In genomic region chr15:73991726-73992593, GRCh38 we compare ENCODE assay signal across 1 cellular context.
TF ChIP-seq lines count a peak whose summit lies in the region.

Gene STOML1 (minus strand): TSS chr15:73992295. CDS start chr15:73992223, 72 bp downstream.

TF ChIP-seq in HepG2, 621 proteins besides CTCF, POLR2A, EP300 and RAD21 (continued from another document and continues in another):
- no peak for TF ChIP-seq STAT6 (CRISPR knock-in tag; IDR thresholded peaks at IDR 0.05; ENCODE audit: borderline replicate concordance)
- TF ChIP-seq KMT2A (CRISPR knock-in tag; IDR thresholded peaks at IDR 0.05), result no peak
- 0 out of 2 replicates have a peak, but pooled peaks have one; percentile 27 for TF ChIP-seq ZNF691 (CRISPR knock-in tag; IDR thresholded peaks at IDR 0.05; ENCODE audit: borderline replicate concordance, low read depth)
- no peak for TF ChIP-seq PCBP1 (IDR thresholded peaks at IDR 0.05; ENCODE audit: borderline replicate concordance, low read depth, low read length)
- TF ChIP-seq ZHX2 (IDR thresholded peaks at IDR 0.05; ENCODE audit: low read depth), result peak; percentile 69
- no peak for TF ChIP-seq ZHX2 (CRISPR knock-in tag; IDR thresholded peaks at IDR 0.05; ENCODE audit: borderline replicate concordance)
- TF ChIP-seq ZSCAN31 (CRISPR knock-in tag; IDR thresholded peaks at IDR 0.05; ENCODE audit: low read depth), result 0 out of 2 replicates have a peak, but pooled peaks have one; percentile 28
- no peak for TF ChIP-seq MEF2D (CRISPR knock-in tag; IDR thresholded peaks at IDR 0.05)
- no peak for TF ChIP-seq ZMYM3 (CRISPR knock-in tag; IDR thresholded peaks at IDR 0.05)
- TF ChIP-seq IRF2 (CRISPR knock-in tag; IDR thresholded peaks at IDR 0.05), result peak; percentile 55; the same call in 1 of the 2 replicates
- no peak for TF ChIP-seq ZNF841 (CRISPR knock-in tag; IDR thresholded peaks at IDR 0.05; ENCODE audit: borderline replicate concordance)
- no peak for TF ChIP-seq FOXP1 (IDR thresholded peaks at IDR 0.05)
- no peak for TF ChIP-seq FOXP1 (CRISPR knock-in tag; IDR thresholded peaks at IDR 0.05)
- TF ChIP-seq FOXO4 (CRISPR knock-in tag; conservative IDR thresholded peaks at IDR 0.05), result no peak
- TF ChIP-seq LBX2 (CRISPR knock-in tag; IDR thresholded peaks at IDR 0.05; ENCODE audit: borderline replicate concordance), result no peak
- TF ChIP-seq ZNF574 (CRISPR knock-in tag; IDR thresholded peaks at IDR 0.05), result peak; percentile 100
- TF ChIP-seq HDAC1 (CRISPR knock-in tag; IDR thresholded peaks at IDR 0.05), result peak; percentile 66
- TF ChIP-seq TGIF2 (CRISPR knock-in tag; IDR thresholded peaks at IDR 0.05), result peak; percentile 97
- TF ChIP-seq ZNF567 (CRISPR knock-in tag; IDR thresholded peaks at IDR 0.05; ENCODE audit: borderline replicate concordance), result no peak
- TF ChIP-seq ATAD3A (CRISPR knock-in tag; IDR thresholded peaks at IDR 0.05), result no peak
- peak; percentile 76 for TF ChIP-seq TFDP2 (CRISPR knock-in tag; IDR thresholded peaks at IDR 0.05)
- TF ChIP-seq ZNF280D (CRISPR knock-in tag; IDR thresholded peaks at IDR 0.05), result no peak
- TF ChIP-seq ZNF30 (CRISPR knock-in tag; IDR thresholded peaks at IDR 0.05), result no peak
- TF ChIP-seq ELF1 (CRISPR knock-in tag; IDR thresholded peaks at IDR 0.05), result peak; percentile 67
- TF ChIP-seq FOXO1 (CRISPR knock-in tag; IDR thresholded peaks at IDR 0.05), result peak; percentile 64
- TF ChIP-seq ZNF740 (CRISPR knock-in tag; IDR thresholded peaks at IDR 0.05), result no peak
- TF ChIP-seq IRF9 (CRISPR knock-in tag; IDR thresholded peaks at IDR 0.05; ENCODE audit: borderline replicate concordance), result peak; percentile 73; the same call in 1 of the 2 replicates
- TF ChIP-seq MIXL1 (CRISPR knock-in tag; IDR thresholded peaks at IDR 0.05), result 0 out of 2 replicates have a peak, but pooled peaks have one; percentile 39
- no peak for TF ChIP-seq ZNF501 (CRISPR knock-in tag; IDR thresholded peaks at IDR 0.05)
- no peak for TF ChIP-seq TCF7L2 (IDR thresholded peaks at IDR 0.05; ENCODE audit: low read depth, low read length)
- 0 out of 2 replicates have a peak, but pooled peaks have one; percentile 20 for TF ChIP-seq ATF2 (CRISPR knock-in tag; IDR thresholded peaks at IDR 0.05)
